ENCODE assay signal across 7 cellular contexts in the genomic region with DNA sequence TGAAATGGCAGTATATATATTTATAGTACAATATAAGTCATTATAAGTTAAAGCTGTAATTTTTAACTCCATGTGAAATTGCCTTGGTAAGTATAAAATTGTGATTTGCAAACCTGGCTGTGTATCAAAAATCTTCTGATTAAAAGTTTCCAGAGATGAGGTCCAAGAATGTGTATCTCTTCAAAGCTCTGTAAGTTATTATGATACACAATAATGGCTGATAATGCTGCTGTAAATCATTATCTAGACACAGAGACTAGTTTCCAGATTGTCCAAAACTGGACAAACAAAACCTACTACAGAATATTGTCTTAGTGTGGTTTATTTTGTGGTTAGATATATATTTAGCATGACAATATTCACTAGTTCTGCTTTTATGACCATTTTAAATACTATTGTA.
"Had no signal": no experiment of that assay in that cellular context is flagged by ENCODE, and none has a peak within 500 bp of the region (broad histone marks: within the 10 kb centered on the region; RNA-seq: fewer than 3 reads in every experiment).

No MANE protein-coding gene starts in this region.

- H3K9me3 ChIP-seq: HAP-1 had no signal

- H3K36me3 ChIP-seq: HAP-1 had no signal

- ATAC-seq: GM23338, HCT116, HepG2 had no signal

- H3K4me3 ChIP-seq: GM23338, HAP-1 had no signal

- DNase-seq: H7, HFFc6 had no signal

- H3K4me2 ChIP-seq: GM23338 had no signal

- H3K27ac ChIP-seq: HL-60 had no signal

- H2AFZ ChIP-seq: GM23338 had no signal
